8 cellular contexts compared by ENCODE assay signal in the genomic region with DNA sequence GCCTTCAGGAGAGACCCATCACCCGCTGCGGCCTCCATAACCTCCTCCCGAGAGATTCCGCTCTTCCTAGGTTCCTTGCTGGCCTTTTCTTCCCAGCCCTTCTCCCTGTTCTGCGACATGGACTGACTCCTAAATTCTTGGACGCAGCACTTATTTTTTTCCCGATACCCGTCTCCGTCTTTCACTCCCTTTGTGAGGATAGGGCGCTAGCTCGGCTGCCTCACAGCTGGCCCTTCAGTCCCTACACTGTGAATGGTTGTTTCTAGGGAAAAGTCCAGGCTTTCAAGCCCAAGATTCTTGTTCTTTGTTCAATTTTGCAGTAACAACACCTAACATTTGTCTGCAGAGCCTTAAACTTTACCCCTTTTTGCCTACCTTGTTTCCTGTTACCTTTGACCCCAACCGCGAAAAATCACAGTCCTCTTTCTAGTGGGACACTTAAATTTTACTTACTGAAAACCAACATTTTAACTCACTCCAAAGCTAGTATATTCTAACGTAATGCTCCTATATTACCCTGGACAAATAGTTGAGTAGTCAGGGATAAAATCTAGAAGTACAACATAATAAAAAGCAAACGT. TPM values are rescaled to one million over a fixed set of nuclear protein-coding genes. Genes with fewer than 3 reads are reported as not detected.
DNase-seq lines count a peak whose midpoint lies in the region; ATAC-seq and TF ChIP-seq lines count a peak whose summit lies in the region.

No MANE protein-coding gene starts in this region.

- peaks cover 13% of the 10 kb centered on the region for H3K36me3 Mint-ChIP-seq in activated CD8-positive, alpha-beta T cell treated with anti-CD3 and anti-CD28 coated beads for 36 hours (ENCODE audit: low read depth)

- CTCF ChIA-PET in activated CD8-positive, alpha-beta T cell treated with anti-CD3 and anti-CD28 coated beads for 36 hours (lab: Charles Lee) = interaction anchor here (2.0 kb wide), 1 partner anchor 80 kb away, joined by 10 read pairs; no protein-coding TSS in a partner anchor

- H3K79me2 ChIP-seq in ACC112 (ENCODE audit: control insufficient read depth, insufficient read depth, low read length, unreplicated experiment) = peaks cover 29% of the 10 kb centered on the region

- H3K4me3 Mint-ChIP-seq in activated CD8-positive, alpha-beta T cell treated with anti-CD3 and anti-CD28 coated beads for 36 hours = peak overlapping the region; percentile 84

- 15 to 16% methylated on average over 15 of the region's 15 CpGs for WGBS in heart right ventricle, 2 donors

- H3K27ac ChIP-seq in ACC112 (ENCODE audit: low read depth, low read length) (peak overlapping the region; percentile 72), heart right ventricle (peak overlapping the region; percentile 81 to 96 (median 94))

- H3K4me1 ChIP-seq in ACC112 (ENCODE audit: control insufficient read depth, insufficient read depth, low read length, unreplicated experiment) (peaks cover 12% of the 10 kb centered on the region), heart right ventricle (peaks cover 5 to 23% (median 14%) of the 10 kb centered on the region in 9 donors)

- no peak for TF ChIP-seq CTCF in activated CD8-positive, alpha-beta T cell treated with anti-CD3 and anti-CD28 coated beads for 36 hours (IDR thresholded peaks at IDR 0.05)
- no peak for TF ChIP-seq CTCF in heart right ventricle (IDR thresholded peaks at IDR 0.05)

- peaks cover 2% of the 10 kb centered on the region for H3K9me3 Mint-ChIP-seq in activated CD8-positive, alpha-beta T cell treated with anti-CD3 and anti-CD28 coated beads for 36 hours

- no peaks in the 10 kb centered on the region for H3K27me3 Mint-ChIP-seq in activated CD8-positive, alpha-beta T cell treated with anti-CD3 and anti-CD28 coated beads for 36 hours

- no peaks in the 10 kb centered on the region for H3K27me3 ChIP-seq in ACC112 (ENCODE audit: insufficient read depth, low read length)
- H3K27me3 ChIP-seq in heart right ventricle = no peaks in the 10 kb centered on the region

- H3K36me3 ChIP-seq in ACC112 (ENCODE audit: insufficient read depth, low read length) (no peaks in the 10 kb centered on the region), heart right ventricle (no peaks in the 10 kb centered on the region)

- peak overlapping the region; percentile 81 for H2AFZ ChIP-seq in ACC112 (ENCODE audit: low read length, unreplicated experiment)

- no peak for DNase-seq in activated CD8-positive, alpha-beta T cell treated with anti-CD3 and anti-CD28 coated beads for 36 hours
- no peak for DNase-seq in heart right ventricle
- no peak for DNase-seq in sciatic nerve (ENCODE audit: low spot score)
- no peak for DNase-seq in NCI-H187 (lab: John Stamatoyannopoulos, UW)

- POLR2A ChIA-PET in activated CD8-positive, alpha-beta T cell treated with anti-CD3 and anti-CD28 coated beads for 36 hours (lab: Charles Lee) = interaction anchor here (1.0 kb wide), 1 partner anchor 120 kb away, joined by 3 read pairs; no protein-coding TSS in a partner anchor

- peak overlapping the region; percentile 93 for H3K27ac Mint-ChIP-seq in activated CD8-positive, alpha-beta T cell treated with anti-CD3 and anti-CD28 coated beads for 36 hours

- intact Hi-C loops in activated CD8-positive, alpha-beta T cell treated with anti-CD3 and anti-CD28 coated beads for 36 hours (cut with micrococcal nuclease) = loop anchor here (10.0 kb wide), 1 partner anchor 140 kb away; no protein-coding TSS in a partner anchor
- intact Hi-C loops in heart right ventricle (cut with DNase I) (loop anchor here in 7 of 10 donors (1.0 to 10.0 kb wide), 7 partner anchors 80 to 140 kb away; no protein-coding TSS in a partner anchor), sciatic nerve (cut with DNase I) (no loop called here)

- ATAC-seq in GM21723 (IDR thresholded peaks at IDR 0.05; ENCODE audit: unreplicated experiment) (peak; percentile 7), heart right ventricle (peak in 6 of 8 donors; percentile 3 to 60 (median 50)), sciatic nerve (peak; percentile 60), HG03097 (IDR thresholded peaks at IDR 0.05; ENCODE audit: low FRiP score, unreplicated experiment) (no peak), HG03025 (IDR thresholded peaks at IDR 0.05; ENCODE audit: low FRiP score, unreplicated experiment) (no peak)
- no peak for ATAC-seq in activated CD8-positive, alpha-beta T cell treated with anti-CD3 and anti-CD28 coated beads for 36 hours

- peaks cover 22% of the 10 kb centered on the region for H3K4me1 Mint-ChIP-seq in activated CD8-positive, alpha-beta T cell treated with anti-CD3 and anti-CD28 coated beads for 36 hours (ENCODE audit: low read depth)

- H3K9me3 ChIP-seq in heart right ventricle = peaks cover 0 to 3% (median 0%) of the 10 kb centered on the region in 11 donors

- H3K4me3 ChIP-seq in ACC112 (ENCODE audit: low read depth, low read length) = peak overlapping the region; percentile 84
- H3K4me3 ChIP-seq in heart right ventricle = peak overlapping the region; percentile 15 to 99 (median 88)

RNA-seq across cellular contexts. Expression of a gene that starts 0.5 kb away (rescaled TPM):
- total RNA-seq in activated CD8-positive, alpha-beta T cell treated with anti-CD3 and anti-CD28 coated beads for 36 hours = 10 to 100 TPM; 12.4 to 13.4 TPM
- 10 to 100 TPM; 26.2 to 45.7 (median 29.8) TPM for total RNA-seq in heart right ventricle
- 10 to 100 TPM in 1 of 2 donors, 1 to 10 TPM in 1; 8.1 to 12.1 TPM for polyA plus RNA-seq in heart right ventricle
- 28.8 TPM for total RNA-seq in sciatic nerve

Comparison
In these comparisons a context has a peak if more than half of its experiments do, and no peak if none do; other contexts are left out.
1. ATAC-seq: peak in GM21723 (single experiment), heart right ventricle (6 of 8) and sciatic nerve (single experiment); none in activated CD8-positive, alpha-beta T cell treated with anti-CD3 and anti-CD28 coated beads for 36 hours (single experiment), HG03097 (single experiment) and HG03025 (single experiment).